17 cellular contexts compared by ENCODE assay signal in the genomic region with DNA sequence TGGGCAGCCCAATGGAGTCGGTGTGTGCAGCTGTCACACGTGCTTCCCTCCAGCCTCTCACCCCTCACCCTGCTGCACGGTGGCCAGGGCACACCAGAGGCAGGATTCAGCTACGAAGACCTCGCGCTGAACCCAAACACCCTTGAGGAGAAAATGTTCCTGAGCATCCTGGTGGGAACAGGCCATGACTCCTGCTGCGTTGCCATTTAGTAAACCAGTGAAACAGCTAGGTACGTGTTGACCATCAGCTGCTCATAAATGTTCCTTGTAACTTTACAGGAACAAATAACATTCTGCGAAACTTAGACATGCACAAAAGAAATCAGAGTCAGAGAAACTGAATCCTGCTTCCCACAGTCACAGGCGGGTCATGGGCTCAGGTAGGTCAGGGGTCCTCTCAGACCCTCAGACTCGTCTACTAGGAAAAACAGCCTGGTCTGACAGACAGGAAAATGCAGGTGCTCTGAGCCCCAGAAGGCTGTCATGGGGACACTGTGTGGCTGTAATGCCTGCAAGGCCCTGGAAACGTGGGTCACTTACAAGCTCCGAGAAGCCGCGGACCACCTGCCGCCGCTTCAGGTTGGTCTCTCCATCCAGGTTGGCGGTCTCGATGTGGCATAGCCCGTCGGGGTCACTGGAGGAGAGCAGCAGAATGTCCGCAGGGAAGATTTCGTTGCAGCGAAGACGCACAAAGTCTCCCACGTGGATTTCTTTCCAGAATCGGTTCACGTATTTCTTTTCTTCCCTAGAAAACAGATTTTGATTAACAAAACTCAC.
DNase-seq lines count a peak whose midpoint lies in the region; TF ChIP-seq lines count a peak whose summit lies in the region.
"Had no signal": no experiment of that assay in that cellular context is flagged by ENCODE, and none has a peak within 500 bp of the region (broad histone marks: within the 10 kb centered on the region; RNA-seq: fewer than 3 reads in every experiment).

No MANE protein-coding gene starts in this region.

- TF ChIP-seq CTCF in H9 (conservative IDR thresholded peaks at IDR 0.05) (no peak), VCaP (conservative IDR thresholded peaks at IDR 0.05) (no peak), sigmoid colon (IDR thresholded peaks at IDR 0.05) (no peak), smooth muscle cell (IDR thresholded peaks at IDR 0.05; ENCODE audit: borderline replicate concordance, insufficient read depth, poor library complexity, severe bottlenecking) (no peak)

- WGBS in H9 (ENCODE audit: extremely low coverage, insufficient read length, low lambda C conversion rate) = no CpG with 5 or more reads among the region's 28 CpGs
- 93% methylated on average over 28 of the region's 28 CpGs for WGBS in sigmoid colon, 2 donors
- WGBS in smooth muscle cell (ENCODE audit: low lambda C conversion rate) = 96% methylated on average over 28 of the region's 28 CpGs

- H3T11ph ChIP-seq in H9 (ENCODE audit: low read length) = no peak overlapping the region

- no peaks in the 10 kb centered on the region for H4K20me1 ChIP-seq in H9 (ENCODE audit: control insufficient read depth, insufficient read depth, insufficient read length)
- no peaks in the 10 kb centered on the region for H4K20me1 ChIP-seq in smooth muscle cell (ENCODE audit: low read depth)

- no peak overlapping the region for H2AK5ac ChIP-seq in H9 (ENCODE audit: insufficient read length, low read length)

- no peaks in the 10 kb centered on the region; a peak in 1 of 7 replicates for H3K36me3 Mint-ChIP-seq in H9 (ENCODE audit: insufficient read depth in 1 of 3, low read depth in 3 of 3)

- peaks cover 21 to 26% of the 10 kb centered on the region in 2 experiments for H3K4me1 Mint-ChIP-seq in H9

- H3K27ac Mint-ChIP-seq in H9 = no peak overlapping the region
- H3K27ac Mint-ChIP-seq: CD4-positive, alpha-beta T cell had no signal

- H3K36me3 ChIP-seq in sigmoid colon (peaks cover 0 to 7% (median 0%) of the 10 kb centered on the region in 4 donors), smooth muscle cell (ENCODE audit: low read depth) (no peaks in the 10 kb centered on the region)

- no peak overlapping the region for H3K9ac ChIP-seq in H9 (ENCODE audit: extremely low read depth, insufficient read length, low read length)
- H3K9ac ChIP-seq in smooth muscle cell (ENCODE audit: low read depth) = no peak overlapping the region

- no peak for TF ChIP-seq EP300 in sigmoid colon (IDR thresholded peaks at IDR 0.05)

- no peak overlapping the region for H2BK5ac ChIP-seq in H9 (ENCODE audit: insufficient read length, low read length)

- H3F3A ChIP-seq in smooth muscle cell (ENCODE audit: low read depth) = no peaks in the 10 kb centered on the region

- no peak overlapping the region for H2BK120ac ChIP-seq in H9 (ENCODE audit: low read depth, low read length, poor library complexity, severe bottlenecking)

- H3K4me2 ChIP-seq in H9 (ENCODE audit: insufficient read depth, insufficient read length, low read length) (no peak overlapping the region), smooth muscle cell (no peak overlapping the region)

- H3K27me3 ChIP-seq in H9 (ENCODE audit: insufficient read depth, low read length) (no peaks in the 10 kb centered on the region), sigmoid colon (no peaks in the 10 kb centered on the region), smooth muscle cell (ENCODE audit: low read depth) (no peaks in the 10 kb centered on the region)

- H3K4me1 ChIP-seq in H9 (ENCODE audit: insufficient read depth, low read length) (peaks cover 1% of the 10 kb centered on the region; the same call in 1 of the 2 replicates), sigmoid colon (peaks cover 0 to 31% (median 27%) of the 10 kb centered on the region in 4 donors), smooth muscle cell (ENCODE audit: low read depth) (no peaks in the 10 kb centered on the region)

- no peaks in the 10 kb centered on the region for H3K9me3 Mint-ChIP-seq in H9
- H3K9me3 Mint-ChIP-seq: CD4-positive, alpha-beta T cell; IgD-negative memory B cell had no signal

- H3K23me2 ChIP-seq in H9 (ENCODE audit: insufficient read length, low read depth, low read length, poor library complexity, severe bottlenecking) = no peaks in the 10 kb centered on the region

- no peak for TF ChIP-seq POLR2A in sigmoid colon (IDR thresholded peaks at IDR 0.05)

- H2BK12ac ChIP-seq in H9 (ENCODE audit: insufficient read length, low read depth, low read length) = no peak overlapping the region

- no peak overlapping the region for H4K8ac ChIP-seq in H9 (replicated peaks; ENCODE audit: insufficient read length, low read depth, low read length)

- no peak overlapping the region for H4K91ac ChIP-seq in H9 (ENCODE audit: insufficient read length, low read depth, low read length)

- H4K5ac ChIP-seq in H9 (ENCODE audit: insufficient read length, low read depth, low read length) = no peak overlapping the region

- H3K27me3 Mint-ChIP-seq in H9 (ENCODE audit: low read depth) = peaks cover 1% of the 10 kb centered on the region
- H3K27me3 Mint-ChIP-seq: CD4-positive, alpha-beta T cell had no signal

- DNase-seq in H9 (peak; percentile 23), mesenteric fat pad (ENCODE audit: low spot score) (peak; percentile 39), sigmoid colon (peak; percentile 61), NCI-H2081 (lab: John Stamatoyannopoulos, UW) (no peak), smooth muscle cell (lab: John Stamatoyannopoulos, UW; ENCODE audit: unreplicated experiment) (no peak), KG1 (lab: John Stamatoyannopoulos, UW) (no peak)
- DNase-seq: COR-L47, DMS79, Karpas-422, NCI-H187 treated with DMSO at 0.1 percent for 48 hours, NCI-H2227 treated with DMSO at 0.1 percent for 48 hours, NCI-H510A had no signal

- no peak overlapping the region for H3K27ac ChIP-seq in H9 (ENCODE audit: insufficient read length, low read depth, low read length)
- peak overlapping the region; percentile 81 for H3K27ac ChIP-seq in VCaP
- no peak overlapping the region for H3K27ac ChIP-seq in sigmoid colon
- no peak overlapping the region for H3K27ac ChIP-seq in smooth muscle cell (ENCODE audit: low read depth)
- H3K27ac ChIP-seq: RWPE1 had no signal

- no peaks in the 10 kb centered on the region for H3K9me3 ChIP-seq in H9 (ENCODE audit: control insufficient read depth, low read depth, low read length)
- H3K9me3 ChIP-seq in sigmoid colon = no peaks in the 10 kb centered on the region
- H3K9me3 ChIP-seq in smooth muscle cell (replicated peaks; ENCODE audit: low read depth) = no peaks in the 10 kb centered on the region
- H3K9me3 ChIP-seq: HAP-1 had no signal

- no peak overlapping the region for H2BK20ac ChIP-seq in H9 (ENCODE audit: low read depth, low read length, poor library complexity, severe bottlenecking)

- no peak overlapping the region for H2BK15ac ChIP-seq in H9 (ENCODE audit: low read depth, low read length)

- H2AFZ ChIP-seq in H9 (ENCODE audit: low read length) = no peak overlapping the region
- no peak overlapping the region for H2AFZ ChIP-seq in smooth muscle cell (ENCODE audit: low read depth)

- no peak overlapping the region for H3K4me3 ChIP-seq in sigmoid colon
- H3K4me3 ChIP-seq in smooth muscle cell = no peak overlapping the region
- H3K4me3 ChIP-seq: HAP-1 had no signal

- intact Hi-C loops in sigmoid colon (cut with DNase I) = no loop called here

- H3K56ac ChIP-seq in H9 (ENCODE audit: insufficient read length, low read depth, low read length) = no peak overlapping the region

- H3K18ac ChIP-seq in H9 (ENCODE audit: insufficient read length, low read depth, low read length) = no peak overlapping the region

- no peak overlapping the region for H3K4ac ChIP-seq in H9 (ENCODE audit: low read depth, low read length)

- H3K79me1 ChIP-seq in H9 (ENCODE audit: insufficient read depth, low read depth, low read length, poor library complexity, severe bottlenecking) = no peaks in the 10 kb centered on the region

- H3K23ac ChIP-seq in H9 (ENCODE audit: insufficient read length, low read depth, low read length) = no peak overlapping the region

- H3K4me3 Mint-ChIP-seq in H9 = no peak overlapping the region
- H3K4me3 Mint-ChIP-seq: CD4-positive, alpha-beta T cell; IgD-negative memory B cell had no signal

- no peaks in the 10 kb centered on the region for H3K79me2 ChIP-seq in H9 (ENCODE audit: insufficient read depth, low read length)
- H3K79me2 ChIP-seq in smooth muscle cell (ENCODE audit: low read depth) = no peaks in the 10 kb centered on the region

- H3K14ac ChIP-seq in H9 (ENCODE audit: insufficient read depth, low read length) = no peak overlapping the region

Comparison
In these comparisons a context has a peak if more than half of its experiments do, and no peak if none do; other contexts are left out.
1. DNase-seq: peak in H9 (single experiment), mesenteric fat pad (single experiment) and sigmoid colon (single experiment); none in NCI-H2081 (0 of 2), smooth muscle cell (single experiment) and KG1 (single experiment).